Comparison of ENCODE assay signal across 27 cellular contexts in the genomic region with DNA sequence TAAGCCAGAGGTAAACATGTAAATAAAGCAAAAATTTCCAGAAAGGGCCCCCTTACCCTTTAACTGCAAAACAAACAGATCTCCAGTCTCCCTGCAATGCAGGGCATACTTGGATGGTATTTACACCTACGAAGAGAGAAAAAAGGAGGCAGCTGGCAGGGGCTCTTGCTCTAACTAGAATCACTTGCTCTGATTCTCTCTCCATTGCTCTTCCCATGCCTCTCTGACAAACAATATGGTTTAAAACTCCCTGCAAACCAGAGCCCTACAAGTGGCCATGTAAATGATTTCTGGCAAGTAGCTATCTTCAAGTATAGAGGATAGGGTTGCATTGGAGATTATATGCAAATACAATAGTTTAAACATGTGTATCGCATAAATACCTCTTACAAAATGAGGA.
"Had no signal": no experiment of that assay in that cellular context is flagged by ENCODE, and none has a peak within 500 bp of the region (broad histone marks: within the 10 kb centered on the region; RNA-seq: fewer than 3 reads in every experiment).

No MANE protein-coding gene starts in this region.

- DNase-seq: activated B cell treated with CpG ODN at 0.5 μM for 24 hours; activated CD4-positive, alpha-beta memory T cell treated with anti-CD3 and anti-CD28 coated beads, Interleukin-2, amount 10 ng/mL, durations not matched to agents 7 days and 5 days; activated CD4-positive, alpha-beta T cell treated with anti-CD3 and anti-CD28 coated beads, Interleukin-2, amount 10 ng/mL, durations not matched to agents 24 days and 14 days; activated CD4-positive, alpha-beta T cell treated with anti-CD3 and anti-CD28 coated beads, Interleukin-2, amount 50 U/mL, for 4 hours; activated effector memory CD4-positive, alpha-beta T cell treated with Interleukin-2 at 50 U/mL for 16 hours; activated gamma-delta T cell treated with Interleukin-2 at 50 U/mL for 16 hours; activated naive CD4-positive, alpha-beta T cell treated with Interleukin-2 at 50 U/mL for 16 hours; activated T-cell treated with anti-CD3 and anti-CD28 coated beads, Interleukin-2, amount 50 U/mL, for 4 hours; adrenal gland; amygdala; aorta; body of pancreas; caudate nucleus; effector CD8-positive, alpha-beta T cell; foreskin fibroblast; glutamatergic neuron; heart left ventricle; T1000; WERI-Rb-1 had no signal

- FAIRE-seq: colon, endometrium, endothelial cell of umbilical vein, frontal cortex had no signal

- H3K4me1 ChIP-seq: adrenal gland, body of pancreas, heart left ventricle had no signal

- H3K9me3 Mint-ChIP-seq: activated B cell treated with CpG ODN at 0.5 μM for 24 hours; activated CD4-positive, alpha-beta memory T cell treated with anti-CD3 and anti-CD28 coated beads, Interleukin-2, amount 10 ng/mL, durations not matched to agents 7 days and 5 days; activated CD4-positive, alpha-beta T cell treated with anti-CD3 and anti-CD28 coated beads, Interleukin-2, amount 10 ng/mL, durations not matched to agents 24 days and 14 days; activated naive CD4-positive, alpha-beta T cell treated with anti-CD3 and anti-CD28 coated beads, Interleukin-2, amount 50 U/mL, for 72 hours; activated T-cell treated with anti-CD3 and anti-CD28 coated beads, Interleukin-2, amount 50 U/mL, for 4 hours; activated T-helper 17 cell treated with anti-CD3 and anti-CD28 coated beads, Interleukin-2, amount 50 U/mL, for 72 hours had no signal

- ATAC-seq: activated CD4-positive, CD25-positive, alpha-beta regulatory T cell treated with anti-CD3 and anti-CD28 coated beads, Interleukin-2, amount 50 U/mL, for 24 hours; activated naive CD4-positive, alpha-beta T cell treated with anti-CD3 and anti-CD28 coated beads, Interleukin-2, amount 50 U/mL, for 72 hours; activated T-cell treated with anti-CD3 and anti-CD28 coated beads, Interleukin-2, amount 50 U/mL, for 4 hours; activated T-helper 17 cell treated with anti-CD3 and anti-CD28 coated beads, Interleukin-2, amount 50 U/mL, for 72 hours; body of pancreas; esophagus mucosa; heart left ventricle had no signal

- H3K9me3 ChIP-seq: adrenal gland, body of pancreas, heart left ventricle had no signal

- H3K27me3 ChIP-seq: adrenal gland, body of pancreas, heart left ventricle had no signal

- H3K27me3 Mint-ChIP-seq: activated B cell treated with CpG ODN at 0.5 μM for 24 hours; activated CD4-positive, alpha-beta memory T cell treated with anti-CD3 and anti-CD28 coated beads, Interleukin-2, amount 10 ng/mL, durations not matched to agents 7 days and 5 days; activated CD4-positive, alpha-beta T cell treated with anti-CD3 and anti-CD28 coated beads, Interleukin-2, amount 10 ng/mL, durations not matched to agents 24 days and 14 days; activated T-helper 17 cell treated with anti-CD3 and anti-CD28 coated beads, Interleukin-2, amount 50 U/mL, for 72 hours had no signal

- H3K4me3 ChIP-seq: adrenal gland, body of pancreas, heart left ventricle had no signal

- H3K27ac Mint-ChIP-seq: activated B cell treated with CpG ODN at 0.5 μM for 24 hours; activated CD4-positive, alpha-beta memory T cell treated with anti-CD3 and anti-CD28 coated beads, Interleukin-2, amount 10 ng/mL, durations not matched to agents 7 days and 5 days; activated CD4-positive, alpha-beta T cell treated with anti-CD3 and anti-CD28 coated beads, Interleukin-2, amount 10 ng/mL, durations not matched to agents 24 days and 14 days; activated naive CD4-positive, alpha-beta T cell treated with anti-CD3 and anti-CD28 coated beads, Interleukin-2, amount 50 U/mL, for 72 hours had no signal

- H3K4me3 Mint-ChIP-seq: activated B cell treated with CpG ODN at 0.5 μM for 24 hours; activated CD4-positive, alpha-beta memory T cell treated with anti-CD3 and anti-CD28 coated beads, Interleukin-2, amount 10 ng/mL, durations not matched to agents 7 days and 5 days; activated CD4-positive, alpha-beta T cell treated with anti-CD3 and anti-CD28 coated beads, Interleukin-2, amount 10 ng/mL, durations not matched to agents 24 days and 14 days; activated T-cell treated with anti-CD3 and anti-CD28 coated beads, Interleukin-2, amount 50 U/mL, for 4 hours; activated T-helper 17 cell treated with anti-CD3 and anti-CD28 coated beads, Interleukin-2, amount 50 U/mL, for 72 hours had no signal

- H3K4me1 Mint-ChIP-seq: activated B cell treated with CpG ODN at 0.5 μM for 24 hours; activated CD4-positive, alpha-beta memory T cell treated with anti-CD3 and anti-CD28 coated beads, Interleukin-2, amount 10 ng/mL, durations not matched to agents 7 days and 5 days; activated CD4-positive, alpha-beta T cell treated with anti-CD3 and anti-CD28 coated beads, Interleukin-2, amount 10 ng/mL, durations not matched to agents 24 days and 14 days; activated T-helper 17 cell treated with anti-CD3 and anti-CD28 coated beads, Interleukin-2, amount 50 U/mL, for 72 hours had no signal

- H3K27ac ChIP-seq: body of pancreas, heart left ventricle, WERI-Rb-1 had no signal
